Comparison of ENCODE assay signal across 22 cellular contexts in genomic region chr5:137191179-137191578, GRCh38.
A peak's percentile ranks its signal among the peaks of the same experiment; 100 is the strongest.
DNase-seq lines count a peak whose midpoint lies in the region; ATAC-seq, FAIRE-seq and TF ChIP-seq lines count a peak whose summit lies in the region.
"Had no signal": no experiment of that assay in that cellular context is flagged by ENCODE, and none has a peak within 500 bp of the region (broad histone marks: within the 10 kb centered on the region; RNA-seq: fewer than 3 reads in every experiment).

No MANE protein-coding gene starts in this region.

- H4K20me1 ChIP-seq in astrocyte (ENCODE audit: insufficient read depth, low read length) (peaks cover 12% of the 10 kb centered on the region), osteoblast (ENCODE audit: insufficient read depth, low read length) (peaks cover 4% of the 10 kb centered on the region)

- no peaks in the 10 kb centered on the region for H3K36me3 Mint-ChIP-seq in astrocyte (ENCODE audit: low read depth, unreplicated experiment)

- H3K27me3 ChIP-seq in astrocyte (ENCODE audit: insufficient read depth, low read length) (no peaks in the 10 kb centered on the region), osteoblast (ENCODE audit: insufficient read depth, low read length) (no peaks in the 10 kb centered on the region)
- H3K27me3 ChIP-seq: SJCRH30 had no signal

- no peak overlapping the region for H2AFZ ChIP-seq in astrocyte (ENCODE audit: low read depth, low read length)
- H2AFZ ChIP-seq in osteoblast (ENCODE audit: low read length) = no peak overlapping the region

- CTCF ChIA-PET in A549 (lab: Yijun Ruan, JAX) = interaction anchor here (1.3 to 1.5 kb wide), 2 partner anchors 13 to 116 kb away, joined by 3 read pairs; no protein-coding TSS in a partner anchor

- ATAC-seq in A549 (no peak), HG03378 (IDR thresholded peaks at IDR 0.05; ENCODE audit: unreplicated experiment) (no peak)
- ATAC-seq: K562 had no signal

- H3K4me3 ChIP-seq in A549 (no peak overlapping the region), astrocyte (ENCODE audit: insufficient read depth, low read depth, low read length) (no peak overlapping the region), osteoblast (ENCODE audit: insufficient read depth, low read length) (no peak overlapping the region)
- H3K4me3 ChIP-seq: HAP-1, K562, SJCRH30 had no signal

- peaks cover 2% of the 10 kb centered on the region for H3K79me2 ChIP-seq in astrocyte (ENCODE audit: insufficient read depth, low read length)
- peaks cover 21% of the 10 kb centered on the region for H3K79me2 ChIP-seq in osteoblast (ENCODE audit: insufficient read depth, low read length)

- peaks cover 8% of the 10 kb centered on the region for H3K27me3 Mint-ChIP-seq in astrocyte (ENCODE audit: low read depth, unreplicated experiment)

- H3K27ac ChIP-seq in A549 (peak overlapping the region; percentile 49 to 70; a peak in 5 of 6 replicates), astrocyte (ENCODE audit: low read depth, low read length) (peak overlapping the region; percentile 63), osteoblast (ENCODE audit: low read depth, low read length) (peak overlapping the region; percentile 88)
- H3K27ac ChIP-seq: 22Rv1, SJCRH30 had no signal

- H3K36me3 ChIP-seq in astrocyte (ENCODE audit: insufficient read depth, low read length) = no peaks in the 10 kb centered on the region
- no peaks in the 10 kb centered on the region for H3K36me3 ChIP-seq in osteoblast (ENCODE audit: insufficient read depth, low read length)
- H3K36me3 ChIP-seq: HAP-1, SJCRH30 had no signal

- 44% methylated on average over 2 of the region's 2 CpGs for WGBS in A549 (ENCODE audit: missing lambda C conversion rate)

- FAIRE-seq in A549 (lab: Jason Lieb, UNC) = no peak
- peak; percentile 26 for FAIRE-seq in astrocyte (lab: Jason Lieb, UNC)
- FAIRE-seq: K562 had no signal

- H3K4me2 ChIP-seq in A549 = peak overlapping the region; percentile 62
- peak overlapping the region; percentile 33 for H3K4me2 ChIP-seq in astrocyte (ENCODE audit: low read length)
- H3K4me2 ChIP-seq in osteoblast (ENCODE audit: insufficient read depth, low read length) = peak overlapping the region; percentile 53

- TF ChIP-seq POLR2A in A549 (IDR thresholded peaks at IDR 0.05; ENCODE audit: low read length) = no peak

- no peak for TF ChIP-seq RAD21 in A549 (conservative IDR thresholded peaks at IDR 0.05 in 1 of 2, IDR thresholded peaks at IDR 0.05 in 1 of 2)

- POLR2A ChIA-PET in A549 (lab: Yijun Ruan, JAX) = interaction anchor here (1.2 kb wide), 1 partner anchor 119 kb away, joined by 4 read pairs; no protein-coding TSS in a partner anchor

- TF ChIP-seq EP300 in A549 (IDR thresholded peaks at IDR 0.05) = no peak

- peaks cover 26% of the 10 kb centered on the region for H3K4me1 Mint-ChIP-seq in astrocyte (ENCODE audit: low read depth, unreplicated experiment)

- H3K9me3 ChIP-seq in A549 (no peaks in the 10 kb centered on the region), astrocyte (ENCODE audit: insufficient read depth, low read depth, low read length) (no peaks in the 10 kb centered on the region), osteoblast (ENCODE audit: low read depth, low read length) (no peaks in the 10 kb centered on the region)
- H3K9me3 ChIP-seq: HAP-1, SJCRH30 had no signal

- H3K4me1 ChIP-seq in A549 = peaks cover 50% of the 10 kb centered on the region
- H3K4me1 ChIP-seq in astrocyte (ENCODE audit: insufficient read depth, low read length) = peaks cover 25% of the 10 kb centered on the region
- peaks cover 56% of the 10 kb centered on the region for H3K4me1 ChIP-seq in osteoblast (ENCODE audit: insufficient read depth, low read length)
- H3K4me1 ChIP-seq: HAP-1, SJCRH30 had no signal

- H3K9ac ChIP-seq in astrocyte (ENCODE audit: low read length) = no peak overlapping the region

- H3K4me3 Mint-ChIP-seq in astrocyte (ENCODE audit: unreplicated experiment) = no peak overlapping the region

- H3K9me3 Mint-ChIP-seq in astrocyte (ENCODE audit: unreplicated experiment) = peaks cover 3% of the 10 kb centered on the region

- H3K27ac Mint-ChIP-seq in astrocyte (ENCODE audit: unreplicated experiment) = no peak overlapping the region

- no peak for DNase-seq in A549 (ENCODE audit: low read depth in 1 of 2, low spot score in 1 of 2)
- DNase-seq in M059J (ENCODE audit: low read depth) = peak; percentile 18
- DNase-seq in astrocyte (ENCODE audit: low read depth) = peak; percentile 67
- no peak for DNase-seq in osteoblast (ENCODE audit: insufficient read length, low spot score, missing footprints)
- no peak for DNase-seq in DMS 273 treated with DMSO at 0.1 percent for 48 hours (lab: John Stamatoyannopoulos, UW)
- DNase-seq in SW 1271 (lab: John Stamatoyannopoulos, UW) = no peak
- DNase-seq in amygdala (lab: John Stamatoyannopoulos, UW) = no peak
- DNase-seq: COR-L47; DMS153; MV-4-11; NCI-H1417; NCI-H187 treated with DMSO at 0.1 percent for 48 hours; NCI-H2171; NCI-H446; NCI-H69; NK-92 treated with Interleukin-12 subunit alpha and Interleukin-12 subunit beta, amount 100 ng/mL, for 24 hours; RPMI8226; SJCRH30 had no signal

- no peak for TF ChIP-seq CTCF in A549 (IDR thresholded peaks at IDR 0.05)
- no peak for TF ChIP-seq CTCF in astrocyte (IDR thresholded peaks at IDR 0.05; ENCODE audit: insufficient read depth, low read depth, low read length)
- TF ChIP-seq CTCF in osteoblast (IDR thresholded peaks at IDR 0.05; ENCODE audit: extremely low read depth, low read depth, low read length) = no peak

TF ChIP-seq in A549, 52 proteins besides CTCF, POLR2A, EP300 and RAD21:
- TF ChIP-seq FOSB (CRISPR knock-in tag; IDR thresholded peaks at IDR 0.05) = no peak
- TF ChIP-seq TP53 (CRISPR knock-in tag; IDR thresholded peaks at IDR 0.05) = no peak
- no peak for TF ChIP-seq HOXB5 (CRISPR knock-in tag; IDR thresholded peaks at IDR 0.05)
- no peak for TF ChIP-seq CBX8 (IDR thresholded peaks at IDR 0.05)

Comparison
In these comparisons a context has a peak if more than half of its experiments do, and no peak if none do; other contexts are left out.
1. DNase-seq: peak in M059J (single experiment) and astrocyte (single experiment); none in A549 (0 of 2), osteoblast (single experiment), DMS 273 treated with DMSO at 0.1 percent for 48 hours (single experiment), SW 1271 (0 of 2) and amygdala (0 of 56).
2. Peak in every context shown above with its lines, with median percentiles within 50 percentile points of each other: H3K27ac ChIP-seq and H3K4me2 ChIP-seq.